ENCODE assay signal across 1 cellular context in the genomic region with DNA sequence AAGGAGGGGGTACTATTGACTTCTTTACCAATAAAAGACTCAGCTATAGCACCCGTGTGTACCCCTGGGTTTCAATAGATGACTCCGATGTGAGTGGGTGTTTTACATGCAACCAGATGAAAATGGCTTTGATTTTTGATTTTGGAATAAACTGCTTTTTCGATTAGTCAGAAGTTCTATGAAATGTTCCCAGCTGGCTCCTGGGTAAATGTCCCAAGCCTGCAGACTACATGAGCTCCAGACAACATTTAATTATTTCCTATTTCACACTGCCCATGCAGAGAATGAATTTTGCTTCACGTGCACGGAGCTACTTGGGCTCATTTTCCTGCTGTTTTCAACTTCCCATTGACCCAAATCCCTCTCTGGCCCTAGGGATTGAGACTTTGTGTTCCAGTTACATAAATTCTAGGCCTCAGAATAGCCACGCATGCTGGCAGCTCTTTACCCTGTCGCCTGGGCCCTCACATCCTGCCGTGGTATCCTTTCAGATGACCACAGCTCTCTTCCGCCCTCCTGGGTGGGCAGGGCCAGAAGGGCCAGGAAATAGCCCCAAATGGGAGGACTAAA.
TF ChIP-seq lines count a peak whose summit lies in the region.

No MANE protein-coding gene starts in this region.

TF ChIP-seq in GM23338, 12 proteins besides CTCF, POLR2A, EP300 and RAD21 (continued from another document):
- TF ChIP-seq, protein P1, sequence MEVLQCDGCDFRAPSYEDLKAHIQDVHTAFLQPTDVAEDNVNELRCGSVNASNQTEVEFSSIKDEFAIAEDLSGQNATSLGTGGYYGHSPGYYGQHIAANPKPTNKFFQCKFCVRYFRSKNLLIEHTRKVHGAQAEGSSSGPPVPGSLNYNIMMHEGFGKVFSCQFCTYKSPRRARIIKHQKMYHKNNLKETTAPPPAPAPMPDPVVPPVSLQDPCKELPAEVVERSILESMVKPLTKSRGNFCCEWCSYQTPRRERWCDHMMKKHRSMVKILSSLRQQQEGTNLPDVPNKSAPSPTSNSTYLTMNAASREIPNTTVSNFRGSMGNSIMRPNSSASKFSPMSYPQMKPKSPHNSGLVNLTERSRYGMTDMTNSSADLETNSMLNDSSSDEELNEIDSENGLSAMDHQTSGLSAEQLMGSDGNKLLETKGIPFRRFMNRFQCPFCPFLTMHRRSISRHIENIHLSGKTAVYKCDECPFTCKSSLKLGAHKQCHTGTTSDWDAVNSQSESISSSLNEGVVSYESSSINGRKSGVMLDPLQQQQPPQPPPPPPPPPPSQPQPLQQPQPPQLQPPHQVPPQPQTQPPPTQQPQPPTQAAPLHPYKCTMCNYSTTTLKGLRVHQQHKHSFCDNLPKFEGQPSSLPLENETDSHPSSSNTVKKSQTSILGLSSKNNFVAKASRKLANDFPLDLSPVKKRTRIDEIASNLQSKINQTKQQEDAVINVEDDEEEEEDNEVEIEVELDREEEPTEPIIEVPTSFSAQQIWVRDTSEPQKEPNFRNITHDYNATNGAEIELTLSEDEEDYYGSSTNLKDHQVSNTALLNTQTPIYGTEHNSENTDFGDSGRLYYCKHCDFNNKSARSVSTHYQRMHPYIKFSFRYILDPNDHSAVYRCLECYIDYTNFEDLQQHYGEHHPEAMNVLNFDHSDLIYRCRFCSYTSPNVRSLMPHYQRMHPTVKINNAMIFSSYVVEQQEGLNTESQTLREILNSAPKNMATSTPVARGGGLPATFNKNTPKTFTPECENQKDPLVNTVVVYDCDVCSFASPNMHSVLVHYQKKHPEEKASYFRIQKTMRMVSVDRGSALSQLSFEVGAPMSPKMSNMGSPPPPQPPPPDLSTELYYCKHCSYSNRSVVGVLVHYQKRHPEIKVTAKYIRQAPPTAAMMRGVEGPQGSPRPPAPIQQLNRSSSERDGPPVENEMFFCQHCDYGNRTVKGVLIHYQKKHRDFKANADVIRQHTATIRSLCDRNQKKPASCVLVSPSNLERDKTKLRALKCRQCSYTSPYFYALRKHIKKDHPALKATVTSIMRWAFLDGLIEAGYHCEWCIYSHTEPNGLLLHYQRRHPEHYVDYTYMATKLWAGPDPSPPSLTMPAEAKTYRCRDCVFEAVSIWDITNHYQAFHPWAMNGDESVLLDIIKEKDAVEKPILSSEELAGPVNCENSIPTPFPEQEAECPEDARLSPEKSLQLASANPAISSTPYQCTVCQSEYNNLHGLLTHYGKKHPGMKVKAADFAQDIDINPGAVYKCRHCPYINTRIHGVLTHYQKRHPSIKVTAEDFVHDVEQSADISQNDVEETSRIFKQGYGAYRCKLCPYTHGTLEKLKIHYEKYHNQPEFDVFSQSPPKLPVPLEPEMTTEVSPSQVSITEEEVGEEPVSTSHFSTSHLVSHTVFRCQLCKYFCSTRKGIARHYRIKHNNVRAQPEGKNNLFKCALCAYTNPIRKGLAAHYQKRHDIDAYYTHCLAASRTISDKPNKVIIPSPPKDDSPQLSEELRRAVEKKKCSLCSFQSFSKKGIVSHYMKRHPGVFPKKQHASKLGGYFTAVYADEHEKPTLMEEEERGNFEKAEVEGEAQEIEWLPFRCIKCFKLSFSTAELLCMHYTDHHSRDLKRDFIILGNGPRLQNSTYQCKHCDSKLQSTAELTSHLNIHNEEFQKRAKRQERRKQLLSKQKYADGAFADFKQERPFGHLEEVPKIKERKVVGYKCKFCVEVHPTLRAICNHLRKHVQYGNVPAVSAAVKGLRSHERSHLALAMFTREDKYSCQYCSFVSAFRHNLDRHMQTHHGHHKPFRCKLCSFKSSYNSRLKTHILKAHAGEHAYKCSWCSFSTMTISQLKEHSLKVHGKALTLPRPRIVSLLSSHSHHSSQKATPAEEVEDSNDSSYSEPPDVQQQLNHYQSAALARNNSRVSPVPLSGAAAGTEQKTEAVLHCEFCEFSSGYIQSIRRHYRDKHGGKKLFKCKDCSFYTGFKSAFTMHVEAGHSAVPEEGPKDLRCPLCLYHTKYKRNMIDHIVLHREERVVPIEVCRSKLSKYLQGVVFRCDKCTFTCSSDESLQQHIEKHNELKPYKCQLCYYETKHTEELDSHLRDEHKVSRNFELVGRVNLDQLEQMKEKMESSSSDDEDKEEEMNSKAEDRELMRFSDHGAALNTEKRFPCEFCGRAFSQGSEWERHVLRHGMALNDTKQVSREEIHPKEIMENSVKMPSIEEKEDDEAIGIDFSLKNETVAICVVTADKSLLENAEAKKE (CRISPR knock-in tag; IDR thresholded peaks at IDR 0.05), result no peak
- TF ChIP-seq STAT1 (IDR thresholded peaks at IDR 0.05; ENCODE audit: unreplicated experiment) (no peak), NANOG (IDR thresholded peaks at IDR 0.05; ENCODE audit: borderline replicate concordance) (no peak), EZH2 (IDR thresholded peaks at IDR 0.05; ENCODE audit: low read depth, unreplicated experiment) (no peak), ZNF114 (CRISPR knock-in tag; IDR thresholded peaks at IDR 0.05) (no peak), EZH2phosphoT487 (IDR thresholded peaks at IDR 0.05; ENCODE audit: unreplicated experiment) (no peak), REST (IDR thresholded peaks at IDR 0.05; ENCODE audit: unreplicated experiment) (no peak), CREB1 (CRISPR knock-in tag; IDR thresholded peaks at IDR 0.05; ENCODE audit: low read depth) (no peak), JUNB (IDR thresholded peaks at IDR 0.05; ENCODE audit: unreplicated experiment) (no peak)
